Comparison of ENCODE assay signal across 1 cellular context in the genomic region with DNA sequence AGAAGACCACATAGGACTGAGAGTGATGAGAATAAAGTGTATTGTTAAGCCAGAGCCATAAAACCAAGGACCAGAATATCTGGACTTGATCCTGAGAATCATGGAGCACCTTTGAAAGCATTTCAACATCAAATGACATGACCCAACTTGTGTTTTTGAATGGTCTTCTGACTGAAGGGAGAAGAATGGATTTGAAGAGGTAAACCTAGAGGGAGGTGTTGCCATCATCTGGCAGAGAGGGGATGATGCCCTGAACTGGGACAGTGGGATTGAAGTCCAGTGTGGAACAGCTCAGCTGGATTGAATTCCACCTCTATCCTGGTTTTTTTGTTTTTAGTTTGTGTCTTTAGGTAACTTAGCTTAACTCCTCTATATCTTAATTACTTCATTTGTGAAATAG.
TF ChIP-seq lines count a peak whose summit lies in the region.

No MANE protein-coding gene starts in this region.

TF ChIP-seq in WTC11, 78 proteins besides CTCF, POLR2A, EP300 and RAD21 (continued from another document):
- TF ChIP-seq, protein P1, sequence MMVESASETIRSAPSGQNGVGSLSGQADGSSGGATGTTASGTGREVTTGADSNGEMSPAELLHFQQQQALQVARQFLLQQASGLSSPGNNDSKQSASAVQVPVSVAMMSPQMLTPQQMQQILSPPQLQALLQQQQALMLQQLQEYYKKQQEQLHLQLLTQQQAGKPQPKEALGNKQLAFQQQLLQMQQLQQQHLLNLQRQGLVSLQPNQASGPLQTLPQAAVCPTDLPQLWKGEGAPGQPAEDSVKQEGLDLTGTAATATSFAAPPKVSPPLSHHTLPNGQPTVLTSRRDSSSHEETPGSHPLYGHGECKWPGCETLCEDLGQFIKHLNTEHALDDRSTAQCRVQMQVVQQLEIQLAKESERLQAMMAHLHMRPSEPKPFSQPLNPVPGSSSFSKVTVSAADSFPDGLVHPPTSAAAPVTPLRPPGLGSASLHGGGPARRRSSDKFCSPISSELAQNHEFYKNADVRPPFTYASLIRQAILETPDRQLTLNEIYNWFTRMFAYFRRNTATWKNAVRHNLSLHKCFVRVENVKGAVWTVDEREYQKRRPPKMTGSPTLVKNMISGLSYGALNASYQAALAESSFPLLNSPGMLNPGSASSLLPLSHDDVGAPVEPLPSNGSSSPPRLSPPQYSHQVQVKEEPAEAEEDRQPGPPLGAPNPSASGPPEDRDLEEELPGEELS (CRISPR knock-in tag; IDR thresholded peaks at IDR 0.05), result no peak
- no peak for TF ChIP-seq ZNF671 (CRISPR knock-in tag; IDR thresholded peaks at IDR 0.05)
- no peak for TF ChIP-seq ETV6 (CRISPR knock-in tag; IDR thresholded peaks at IDR 0.05)
